ENCODE assay signal across 18 cellular contexts in the genomic region with DNA sequence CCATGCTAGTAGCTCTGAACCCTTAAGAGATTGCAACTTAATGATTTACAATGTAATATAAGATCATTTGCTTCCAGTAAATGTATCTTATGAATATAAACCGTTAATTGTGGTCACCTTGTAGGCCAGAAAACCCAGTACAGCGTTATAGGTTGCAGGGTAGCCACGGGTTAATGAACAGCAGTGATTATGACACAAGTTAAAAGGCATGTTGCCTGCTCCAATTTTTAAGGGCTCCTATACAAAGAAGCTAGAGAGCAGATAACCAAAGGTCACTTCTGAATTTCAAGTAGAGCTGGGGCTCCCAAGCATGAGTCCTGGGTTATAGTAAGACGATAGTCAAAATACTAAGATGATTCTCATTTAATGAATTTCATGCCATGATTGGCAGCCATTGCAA. TPM values are rescaled to one million over a fixed set of nuclear protein-coding genes. Genes with fewer than 3 reads are reported as not detected.
"Had no signal": no experiment of that assay in that cellular context is flagged by ENCODE, and none has a peak within 500 bp of the region (broad histone marks: within the 10 kb centered on the region; RNA-seq: fewer than 3 reads in every experiment).

No MANE protein-coding gene starts in this region.

- ATAC-seq: activated naive CD8-positive, alpha-beta T cell treated with anti-CD3 and anti-CD28 coated beads, Interleukin-2, amount 50 U/mL, for 24 hours; mucosa of descending colon; naive thymus-derived CD4-positive, alpha-beta T cell had no signal

- H3K27me3 Mint-ChIP-seq: activated naive CD8-positive, alpha-beta T cell treated with anti-CD3 and anti-CD28 coated beads, Interleukin-2, amount 50 U/mL, for 24 hours; stimulated activated naive CD8-positive, alpha-beta T cell treated with anti-CD3 and anti-CD28 coated beads, Interleukin-15, Interleukin-2, amounts not matched to agents 100 ng/mL and 50 ng/mL, for 24 hours had no signal

- DNase-seq: activated CD4-positive, alpha-beta T cell treated with anti-CD3 and anti-CD28 coated beads for 1 hour; activated CD4-positive, alpha-beta T cell treated with anti-CD3 and anti-CD28 coated beads, Interleukin-2, amount 50 U/mL, for 4 hours; activated naive CD4-positive, alpha-beta T cell treated with anti-CD3 and anti-CD28 coated beads for 36 hours; activated naive CD8-positive, alpha-beta T cell treated with anti-CD3 and anti-CD28 coated beads, Interleukin-2, amount 50 U/mL, for 24 hours; aorta; dorsolateral prefrontal cortex; endodermal cell; mucosa of descending colon; naive thymus-derived CD4-positive, alpha-beta T cell; stimulated activated CD4-positive, alpha-beta T cell treated with anti-CD3 and anti-CD28 coated beads, Interleukin-4, amount 100 ng/mL, for 24 hours; upper lobe of left lung had no signal

- H3K36me3 Mint-ChIP-seq: naive thymus-derived CD4-positive, alpha-beta T cell had no signal

- H3K9me3 Mint-ChIP-seq: activated naive CD4-positive, alpha-beta T cell treated with anti-CD3 and anti-CD28 coated beads for 36 hours; activated naive CD8-positive, alpha-beta T cell treated with anti-CD3 and anti-CD28 coated beads, Interleukin-2, amount 50 U/mL, for 24 hours; activated T-helper 2 cell treated with anti-CD3 and anti-CD28 coated beads, Interferon-gamma antibody, Interleukin-2, Interleukin-4, amounts not matched to agents 10 μg/mL and 5 μg/mL and 100 μg/mL, durations not matched to agents 14 hours and 24 hours and 36 hours; endodermal cell; naive thymus-derived CD4-positive, alpha-beta T cell; stimulated activated naive CD8-positive, alpha-beta T cell treated with anti-CD3 and anti-CD28 coated beads, Interleukin-15, Interleukin-2, amounts not matched to agents 100 ng/mL and 50 ng/mL, for 24 hours had no signal

- H3K27ac Mint-ChIP-seq: activated naive CD4-positive, alpha-beta T cell treated with anti-CD3 and anti-CD28 coated beads for 36 hours; activated naive CD8-positive, alpha-beta T cell treated with anti-CD3 and anti-CD28 coated beads, Interleukin-2, amount 50 U/mL, for 24 hours; activated T-helper 2 cell treated with anti-CD3 and anti-CD28 coated beads, Interferon-gamma antibody, Interleukin-2, Interleukin-4, amounts not matched to agents 10 μg/mL and 5 μg/mL and 100 μg/mL, durations not matched to agents 14 hours and 24 hours and 36 hours; endodermal cell; naive thymus-derived CD4-positive, alpha-beta T cell; stimulated activated naive CD8-positive, alpha-beta T cell treated with anti-CD3 and anti-CD28 coated beads, Interleukin-15, Interleukin-2, amounts not matched to agents 100 ng/mL and 50 ng/mL, for 24 hours had no signal

- H3K4me3 Mint-ChIP-seq: activated naive CD4-positive, alpha-beta T cell treated with anti-CD3 and anti-CD28 coated beads for 36 hours; activated naive CD8-positive, alpha-beta T cell treated with anti-CD3 and anti-CD28 coated beads, Interleukin-2, amount 50 U/mL, for 24 hours; endodermal cell; naive thymus-derived CD4-positive, alpha-beta T cell; stimulated activated naive CD8-positive, alpha-beta T cell treated with anti-CD3 and anti-CD28 coated beads, Interleukin-15, Interleukin-2, amounts not matched to agents 100 ng/mL and 50 ng/mL, for 24 hours had no signal

- H3K4me1 Mint-ChIP-seq: activated naive CD8-positive, alpha-beta T cell treated with anti-CD3 and anti-CD28 coated beads, Interleukin-2, amount 50 U/mL, for 24 hours; naive thymus-derived CD4-positive, alpha-beta T cell had no signal

RNA-seq across cellular contexts. Expression of gene GUCA1C, which starts 13.5 kb away (rescaled TPM):
- total RNA-seq: activated naive CD4-positive, alpha-beta T cell treated with anti-CD3 and anti-CD28 coated beads for 36 hours; activated T-helper 2 cell treated with anti-CD3 and anti-CD28 coated beads, Interferon-gamma antibody, Interleukin-2, Interleukin-4, amounts not matched to agents 10 μg/mL and 5 μg/mL and 100 μg/mL, durations not matched to agents 14 hours and 24 hours and 36 hours; aorta; bronchial epithelial cell; endodermal cell; frontal cortex; lung microvascular endothelial cell; mucosa of descending colon; naive thymus-derived CD4-positive, alpha-beta T cell; suprapubic skin; T-helper 1 cell treated with Interleukin-12 subunit alpha and Interleukin-12 subunit beta and Interleukin-4 antibody, amounts not matched to agents 30 ng/mL and 1 ng/mL, for 36 hours; upper lobe of left lung had no signal
